ENCODE assay signal across 22 cellular contexts in the genomic region with DNA sequence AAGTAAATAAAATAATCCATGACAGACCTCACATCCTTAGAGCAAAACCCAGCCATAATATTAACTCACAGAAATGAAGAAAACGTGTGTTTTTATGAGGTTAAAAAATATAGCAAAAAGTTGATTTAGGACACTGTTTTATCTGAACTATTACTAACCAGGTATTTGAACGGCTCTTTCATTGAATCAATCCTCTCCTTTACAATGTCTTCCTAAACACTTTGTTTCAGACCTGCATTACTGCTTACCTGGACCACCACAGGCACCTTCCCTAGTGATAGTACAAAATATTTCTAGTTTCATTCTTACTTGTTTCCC. TPM values are rescaled to one million over a fixed set of nuclear protein-coding genes. Genes with fewer than 3 reads are reported as not detected.
"Had no signal": no experiment of that assay in that cellular context is flagged by ENCODE, and none has a peak within 500 bp of the region (broad histone marks: within the 10 kb centered on the region; RNA-seq: fewer than 3 reads in every experiment).

No MANE protein-coding gene starts in this region.

- H3K27me3 Mint-ChIP-seq: activated naive CD8-positive, alpha-beta T cell treated with anti-CD3 and anti-CD28 coated beads, Interleukin-2, amount 10 ng/mL, durations not matched to agents 7 days and 5 days; stimulated activated memory B cell treated with anti-CD40 and anti-IgM and Interleukin-4, amounts not matched to agents 10 μg/mL and 1 μg/mL and 100 μg/mL, for 72 hours had no signal

- H3K9me3 ChIP-seq: ovary, spleen, upper lobe of right lung had no signal

- H3K27me3 ChIP-seq: ovary, spleen, upper lobe of right lung had no signal

- H3K36me3 Mint-ChIP-seq: activated naive CD8-positive, alpha-beta T cell treated with anti-CD3 and anti-CD28 coated beads, Interleukin-2, amount 10 ng/mL, durations not matched to agents 7 days and 5 days; brain; stimulated activated memory B cell treated with anti-CD40 and anti-IgM and Interleukin-4, amounts not matched to agents 10 μg/mL and 1 μg/mL and 100 μg/mL, for 72 hours; WTC11 had no signal

- H3K27ac ChIP-seq: ovary, spleen, upper lobe of right lung had no signal

- H3K9me3 Mint-ChIP-seq: activated naive CD8-positive, alpha-beta T cell treated with anti-CD3 and anti-CD28 coated beads, Interleukin-2, amount 10 ng/mL, durations not matched to agents 7 days and 5 days; stimulated activated memory B cell treated with anti-CD40 and anti-IgM and Interleukin-4, amounts not matched to agents 10 μg/mL and 1 μg/mL and 100 μg/mL, for 72 hours had no signal

- H3K4me1 Mint-ChIP-seq: activated CD4-positive, alpha-beta T cell treated with anti-CD3 and anti-CD28 coated beads for 36 hours; activated naive CD8-positive, alpha-beta T cell treated with anti-CD3 and anti-CD28 coated beads, Interleukin-2, amount 10 ng/mL, durations not matched to agents 7 days and 5 days; activated T-helper 17 cell treated with anti-CD3 and anti-CD28 coated beads, Interleukin-2, amount 50 U/mL, for 72 hours; naive thymus-derived CD8-positive, alpha-beta T cell had no signal

- H3K4me3 Mint-ChIP-seq: activated CD4-positive, alpha-beta T cell treated with anti-CD3 and anti-CD28 coated beads for 36 hours; activated CD8-positive, alpha-beta T cell treated with anti-CD3 and anti-CD28 coated beads for 36 hours; activated naive CD8-positive, alpha-beta T cell treated with anti-CD3 and anti-CD28 coated beads, Interleukin-2, amount 10 ng/mL, durations not matched to agents 7 days and 5 days; activated T-helper 17 cell treated with anti-CD3 and anti-CD28 coated beads, Interleukin-2, amount 50 U/mL, for 72 hours; naive thymus-derived CD8-positive, alpha-beta T cell; stimulated activated memory B cell treated with anti-CD40 and anti-IgM and Interleukin-4, amounts not matched to agents 10 μg/mL and 1 μg/mL and 100 μg/mL, for 72 hours; WTC11 had no signal

- H3K27ac Mint-ChIP-seq: activated CD4-positive, alpha-beta T cell treated with anti-CD3 and anti-CD28 coated beads for 36 hours; activated CD8-positive, alpha-beta T cell treated with anti-CD3 and anti-CD28 coated beads for 36 hours; activated naive CD8-positive, alpha-beta T cell treated with anti-CD3 and anti-CD28 coated beads, Interleukin-2, amount 10 ng/mL, durations not matched to agents 7 days and 5 days; activated T-helper 17 cell treated with anti-CD3 and anti-CD28 coated beads, Interleukin-2, amount 50 U/mL, for 72 hours; naive thymus-derived CD8-positive, alpha-beta T cell; stimulated activated memory B cell treated with anti-CD40 and anti-IgM and Interleukin-4, amounts not matched to agents 10 μg/mL and 1 μg/mL and 100 μg/mL, for 72 hours; WTC11 had no signal

- FAIRE-seq: TTC549 had no signal

- DNase-seq: activated CD4-positive, alpha-beta T cell treated with anti-CD3 and anti-CD28 coated beads for 36 hours; activated CD8-positive, alpha-beta T cell treated with anti-CD3 and anti-CD28 coated beads for 36 hours; activated naive CD4-positive, alpha-beta T cell; activated naive CD8-positive, alpha-beta T cell treated with anti-CD3 and anti-CD28 coated beads, Interleukin-2, amount 10 ng/mL, durations not matched to agents 7 days and 5 days; activated T-cell treated with anti-CD3 and anti-CD28 coated beads, Interleukin-2, amount 50 U/mL, for 1 hour; cortex of kidney; effector CD4-positive, alpha-beta T cell; left ventricle myocardium superior; mesendoderm; naive thymus-derived CD8-positive, alpha-beta T cell; ovary; spleen; stimulated activated CD4-positive, alpha-beta T cell treated with anti-CD3 and anti-CD28 coated beads, Interleukin-4, amount 100 ng/mL, for 4 hours; T-helper 2 cell; upper lobe of right lung had no signal

- ATAC-seq: activated CD4-positive, alpha-beta T cell treated with anti-CD3 and anti-CD28 coated beads for 36 hours; activated CD8-positive, alpha-beta T cell treated with anti-CD3 and anti-CD28 coated beads for 36 hours; activated T-helper 17 cell treated with anti-CD3 and anti-CD28 coated beads, Interleukin-2, amount 50 U/mL, for 72 hours; naive thymus-derived CD8-positive, alpha-beta T cell; stimulated activated memory B cell treated with anti-CD40 and anti-IgM and Interleukin-4, amounts not matched to agents 10 μg/mL and 1 μg/mL and 100 μg/mL, for 72 hours; WTC11 had no signal

- H3K36me3 ChIP-seq: ovary, spleen, upper lobe of right lung had no signal

- H3K4me1 ChIP-seq: upper lobe of right lung had no signal

- H3K4me3 ChIP-seq: ovary, spleen, upper lobe of right lung had no signal

RNA-seq across cellular contexts. Expression of gene TBX15, which starts 25.0 kb away (rescaled TPM):
- total RNA-seq: activated CD4-positive, alpha-beta T cell treated with anti-CD3 and anti-CD28 coated beads for 36 hours; activated CD8-positive, alpha-beta T cell treated with anti-CD3 and anti-CD28 coated beads for 36 hours; activated naive CD8-positive, alpha-beta T cell treated with anti-CD3 and anti-CD28 coated beads, Interleukin-2, amount 10 ng/mL, durations not matched to agents 7 days and 5 days; activated T-helper 17 cell treated with anti-CD3 and anti-CD28 coated beads, Interleukin-2, amount 50 U/mL, for 72 hours; esophagus mucosa; naive thymus-derived CD8-positive, alpha-beta T cell; pulmonary artery endothelial cell had no signal
- polyA plus RNA-seq: naive thymus-derived CD8-positive, alpha-beta T cell had no signal
